1 cellular context compared by ENCODE assay signal in the genomic region with DNA sequence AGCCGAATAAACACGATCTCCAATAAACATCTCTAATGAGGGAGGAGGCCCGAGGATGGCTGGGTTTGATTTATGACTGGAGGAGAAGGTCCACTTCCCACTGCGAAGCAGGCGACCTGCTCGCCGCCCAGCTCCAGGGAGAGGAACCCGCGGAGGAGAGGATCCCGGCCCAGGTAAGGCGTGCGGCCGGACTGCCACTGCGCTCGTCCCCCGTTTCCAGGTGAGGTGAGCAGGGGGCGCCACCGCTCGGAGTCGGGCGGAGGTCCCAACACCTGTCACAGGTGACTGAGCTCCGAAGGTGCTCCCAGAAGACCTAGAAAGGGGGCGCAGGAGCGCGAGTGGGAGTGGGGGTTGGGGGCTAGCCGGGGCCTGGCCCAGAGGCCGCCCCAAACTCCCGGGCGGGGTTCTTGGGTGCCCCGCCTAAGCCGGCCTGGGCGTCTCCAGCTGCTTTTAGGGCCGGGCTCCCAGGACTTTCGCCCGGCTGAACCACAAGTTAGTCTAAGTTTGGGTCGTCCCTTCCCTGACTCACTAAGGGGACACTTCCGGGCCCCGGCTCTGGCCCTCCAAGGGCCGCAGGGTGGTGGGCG.
A peak's percentile ranks its signal among the peaks of the same experiment; 100 is the strongest.
TF ChIP-seq lines count a peak whose summit lies in the region.

No MANE protein-coding gene starts in this region.

TF ChIP-seq in HEK293, 187 proteins besides CTCF, POLR2A, EP300 and RAD21 (continues in another document):
- TF ChIP-seq, protein P1, sequence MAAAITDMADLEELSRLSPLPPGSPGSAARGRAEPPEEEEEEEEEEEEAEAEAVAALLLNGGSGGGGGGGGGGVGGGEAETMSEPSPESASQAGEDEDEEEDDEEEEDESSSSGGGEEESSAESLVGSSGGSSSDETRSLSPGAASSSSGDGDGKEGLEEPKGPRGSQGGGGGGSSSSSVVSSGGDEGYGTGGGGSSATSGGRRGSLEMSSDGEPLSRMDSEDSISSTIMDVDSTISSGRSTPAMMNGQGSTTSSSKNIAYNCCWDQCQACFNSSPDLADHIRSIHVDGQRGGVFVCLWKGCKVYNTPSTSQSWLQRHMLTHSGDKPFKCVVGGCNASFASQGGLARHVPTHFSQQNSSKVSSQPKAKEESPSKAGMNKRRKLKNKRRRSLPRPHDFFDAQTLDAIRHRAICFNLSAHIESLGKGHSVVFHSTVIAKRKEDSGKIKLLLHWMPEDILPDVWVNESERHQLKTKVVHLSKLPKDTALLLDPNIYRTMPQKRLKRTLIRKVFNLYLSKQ (tag by site-specific recombination; IDR thresholded peaks at IDR 0.05; ENCODE audit: borderline replicate concordance): no peak
- TF ChIP-seq PRDM1 (tag by site-specific recombination; IDR thresholded peaks at IDR 0.05) (no peak), SCRT1 (tag by site-specific recombination; IDR thresholded peaks at IDR 0.05; ENCODE audit: borderline replicate concordance) (no peak), ZNF138 (tag by site-specific recombination; IDR thresholded peaks at IDR 0.05; ENCODE audit: borderline replicate concordance) (no peak), ZNF629 (tag by site-specific recombination; IDR thresholded peaks at IDR 0.05) (peak; percentile 20; the same call in 1 of the 2 replicates), ZNF366 (tag by site-specific recombination; conservative IDR thresholded peaks at IDR 0.05) (peak; percentile 73), SP2 (tag by site-specific recombination; IDR thresholded peaks at IDR 0.05) (peak; percentile 55), ZNF324 (tag by site-specific recombination; IDR thresholded peaks at IDR 0.05) (no peak), ZBTB48 (tag by site-specific recombination; IDR thresholded peaks at IDR 0.05) (no peak), GLI4 (tag by site-specific recombination; IDR thresholded peaks at IDR 0.05) (no peak), OVOL3 (tag by site-specific recombination; IDR thresholded peaks at IDR 0.05) (no peak), KLF1 (tag by site-specific recombination; IDR thresholded peaks at IDR 0.05) (peak; percentile 74), RBAK (tag by site-specific recombination; IDR thresholded peaks at IDR 0.05) (no peak), ZFP69B (tag by site-specific recombination; IDR thresholded peaks at IDR 0.05) (0 out of 2 replicates have a peak, but pooled peaks have one; percentile 27), ZNF48 (tag by site-specific recombination; IDR thresholded peaks at IDR 0.05) (no peak), ZNF174 (tag by site-specific recombination; IDR thresholded peaks at IDR 0.05) (no peak), HOXD13 (CRISPR knock-in tag; IDR thresholded peaks at IDR 0.05; ENCODE audit: borderline replicate concordance) (no peak), TRIM28 (IDR thresholded peaks at IDR 0.05; ENCODE audit: borderline replicate concordance, low read length) (no peak), ZNF658 (tag by site-specific recombination; IDR thresholded peaks at IDR 0.05) (no peak), SETDB1 (IDR thresholded peaks at IDR 0.05; ENCODE audit: insufficient read length, low read length) (no peak), ZNF335 (tag by site-specific recombination; conservative IDR thresholded peaks at IDR 0.05) (peak; percentile 90), ZNF175 (tag by site-specific recombination; IDR thresholded peaks at IDR 0.05) (no peak), ZNF223 (tag by site-specific recombination; IDR thresholded peaks at IDR 0.05) (no peak), KLF8 (tag by site-specific recombination; IDR thresholded peaks at IDR 0.05) (peak; percentile 74; the same call in 1 of the 2 replicates), ZNF610 (tag by site-specific recombination; IDR thresholded peaks at IDR 0.05; ENCODE audit: borderline replicate concordance) (no peak), KLF16 (tag by site-specific recombination; IDR thresholded peaks at IDR 0.05) (peak; percentile 21; the same call in 1 of the 2 replicates), YY1 (tag by site-specific recombination; IDR thresholded peaks at IDR 0.05) (no peak), ZBTB8A (tag by site-specific recombination; IDR thresholded peaks at IDR 0.05) (no peak; the same call in none of the 2 replicates), ZIC2 (tag by site-specific recombination; IDR thresholded peaks at IDR 0.05) (peak; percentile 67), KLF9 (tag by site-specific recombination; IDR thresholded peaks at IDR 0.05; ENCODE audit: low read depth) (no peak), ZNF248 (tag by site-specific recombination; IDR thresholded peaks at IDR 0.05) (no peak), ZNF16 (tag by site-specific recombination; IDR thresholded peaks at IDR 0.05; ENCODE audit: low read depth) (no peak), ZNF2 (tag by site-specific recombination; IDR thresholded peaks at IDR 0.05) (no peak; the same call in 1 of the 2 replicates), ZNF146 (tag by site-specific recombination; IDR thresholded peaks at IDR 0.05) (0 out of 2 replicates have a peak, but pooled peaks have one; percentile 6), ZNF560 (tag by site-specific recombination; IDR thresholded peaks at IDR 0.05; ENCODE audit: borderline replicate concordance) (no peak), ZNF585B (tag by site-specific recombination; IDR thresholded peaks at IDR 0.05) (no peak), ZNF843 (tag by site-specific recombination; IDR thresholded peaks at IDR 0.05) (peak; percentile 83; the same call in 1 of the 2 replicates), ZNF626 (tag by site-specific recombination; IDR thresholded peaks at IDR 0.05) (no peak)
- TF ChIP-seq, protein P2, sequence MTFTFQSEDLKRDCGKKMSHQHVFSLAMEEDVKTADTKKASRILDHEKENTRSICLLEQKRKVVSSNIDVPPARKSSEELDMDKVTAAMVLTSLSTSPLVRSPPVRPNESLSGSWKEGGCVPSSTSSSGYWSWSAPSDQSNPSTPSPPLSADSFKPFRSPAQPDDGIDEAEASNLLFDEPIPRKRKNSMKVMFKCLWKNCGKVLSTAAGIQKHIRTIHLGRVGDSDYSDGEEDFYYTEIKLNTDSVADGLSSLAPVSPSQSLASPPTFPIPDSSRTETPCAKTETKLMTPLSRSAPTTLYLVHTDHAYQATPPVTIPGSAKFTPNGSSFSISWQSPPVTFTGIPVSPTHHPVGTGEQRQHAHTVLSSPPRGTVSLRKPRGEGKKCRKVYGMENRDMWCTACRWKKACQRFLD (tag by site-specific recombination; IDR thresholded peaks at IDR 0.05): no peak
- TF ChIP-seq, protein P3, sequence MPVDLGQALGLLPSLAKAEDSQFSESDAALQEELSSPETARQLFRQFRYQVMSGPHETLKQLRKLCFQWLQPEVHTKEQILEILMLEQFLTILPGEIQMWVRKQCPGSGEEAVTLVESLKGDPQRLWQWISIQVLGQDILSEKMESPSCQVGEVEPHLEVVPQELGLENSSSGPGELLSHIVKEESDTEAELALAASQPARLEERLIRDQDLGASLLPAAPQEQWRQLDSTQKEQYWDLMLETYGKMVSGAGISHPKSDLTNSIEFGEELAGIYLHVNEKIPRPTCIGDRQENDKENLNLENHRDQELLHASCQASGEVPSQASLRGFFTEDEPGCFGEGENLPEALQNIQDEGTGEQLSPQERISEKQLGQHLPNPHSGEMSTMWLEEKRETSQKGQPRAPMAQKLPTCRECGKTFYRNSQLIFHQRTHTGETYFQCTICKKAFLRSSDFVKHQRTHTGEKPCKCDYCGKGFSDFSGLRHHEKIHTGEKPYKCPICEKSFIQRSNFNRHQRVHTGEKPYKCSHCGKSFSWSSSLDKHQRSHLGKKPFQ (tag by site-specific recombination; IDR thresholded peaks at IDR 0.05): peak; percentile 52; the same call in 1 of the 2 replicates
- TF ChIP-seq, protein P4, sequence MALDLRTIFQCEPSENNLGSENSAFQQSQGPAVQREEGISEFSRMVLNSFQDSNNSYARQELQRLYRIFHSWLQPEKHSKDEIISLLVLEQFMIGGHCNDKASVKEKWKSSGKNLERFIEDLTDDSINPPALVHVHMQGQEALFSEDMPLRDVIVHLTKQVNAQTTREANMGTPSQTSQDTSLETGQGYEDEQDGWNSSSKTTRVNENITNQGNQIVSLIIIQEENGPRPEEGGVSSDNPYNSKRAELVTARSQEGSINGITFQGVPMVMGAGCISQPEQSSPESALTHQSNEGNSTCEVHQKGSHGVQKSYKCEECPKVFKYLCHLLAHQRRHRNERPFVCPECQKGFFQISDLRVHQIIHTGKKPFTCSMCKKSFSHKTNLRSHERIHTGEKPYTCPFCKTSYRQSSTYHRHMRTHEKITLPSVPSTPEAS (tag by site-specific recombination; IDR thresholded peaks at IDR 0.05): no peak
- TF ChIP-seq, protein P5, sequence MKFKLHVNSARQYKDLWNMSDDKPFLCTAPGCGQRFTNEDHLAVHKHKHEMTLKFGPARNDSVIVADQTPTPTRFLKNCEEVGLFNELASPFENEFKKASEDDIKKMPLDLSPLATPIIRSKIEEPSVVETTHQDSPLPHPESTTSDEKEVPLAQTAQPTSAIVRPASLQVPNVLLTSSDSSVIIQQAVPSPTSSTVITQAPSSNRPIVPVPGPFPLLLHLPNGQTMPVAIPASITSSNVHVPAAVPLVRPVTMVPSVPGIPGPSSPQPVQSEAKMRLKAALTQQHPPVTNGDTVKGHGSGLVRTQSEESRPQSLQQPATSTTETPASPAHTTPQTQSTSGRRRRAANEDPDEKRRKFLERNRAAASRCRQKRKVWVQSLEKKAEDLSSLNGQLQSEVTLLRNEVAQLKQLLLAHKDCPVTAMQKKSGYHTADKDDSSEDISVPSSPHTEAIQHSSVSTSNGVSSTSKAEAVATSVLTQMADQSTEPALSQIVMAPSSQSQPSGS (tag by site-specific recombination; IDR thresholded peaks at IDR 0.05; ENCODE audit: low read depth): 0 out of 2 replicates have a peak, but pooled peaks have one; percentile 52
- TF ChIP-seq, protein P6, sequence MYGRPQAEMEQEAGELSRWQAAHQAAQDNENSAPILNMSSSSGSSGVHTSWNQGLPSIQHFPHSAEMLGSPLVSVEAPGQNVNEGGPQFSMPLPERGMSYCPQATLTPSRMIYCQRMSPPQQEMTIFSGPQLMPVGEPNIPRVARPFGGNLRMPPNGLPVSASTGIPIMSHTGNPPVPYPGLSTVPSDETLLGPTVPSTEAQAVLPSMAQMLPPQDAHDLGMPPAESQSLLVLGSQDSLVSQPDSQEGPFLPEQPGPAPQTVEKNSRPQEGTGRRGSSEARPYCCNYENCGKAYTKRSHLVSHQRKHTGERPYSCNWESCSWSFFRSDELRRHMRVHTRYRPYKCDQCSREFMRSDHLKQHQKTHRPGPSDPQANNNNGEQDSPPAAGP (tag by site-specific recombination; IDR thresholded peaks at IDR 0.05): peak; percentile 50; the same call in 1 of the 2 replicates
- TF ChIP-seq, protein P7, sequence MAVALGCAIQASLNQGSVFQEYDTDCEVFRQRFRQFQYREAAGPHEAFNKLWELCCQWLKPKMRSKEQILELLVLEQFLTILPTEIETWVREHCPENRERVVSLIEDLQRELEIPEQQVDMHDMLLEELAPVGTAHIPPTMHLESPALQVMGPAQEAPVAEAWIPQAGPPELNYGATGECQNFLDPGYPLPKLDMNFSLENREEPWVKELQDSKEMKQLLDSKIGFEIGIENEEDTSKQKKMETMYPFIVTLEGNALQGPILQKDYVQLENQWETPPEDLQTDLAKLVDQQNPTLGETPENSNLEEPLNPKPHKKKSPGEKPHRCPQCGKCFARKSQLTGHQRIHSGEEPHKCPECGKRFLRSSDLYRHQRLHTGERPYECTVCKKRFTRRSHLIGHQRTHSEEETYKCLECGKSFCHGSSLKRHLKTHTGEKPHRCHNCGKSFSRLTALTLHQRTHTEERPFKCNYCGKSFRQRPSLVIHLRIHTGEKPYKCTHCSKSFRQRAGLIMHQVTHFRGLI (tag by site-specific recombination; IDR thresholded peaks at IDR 0.05): no peak
- TF ChIP-seq, protein P8, sequence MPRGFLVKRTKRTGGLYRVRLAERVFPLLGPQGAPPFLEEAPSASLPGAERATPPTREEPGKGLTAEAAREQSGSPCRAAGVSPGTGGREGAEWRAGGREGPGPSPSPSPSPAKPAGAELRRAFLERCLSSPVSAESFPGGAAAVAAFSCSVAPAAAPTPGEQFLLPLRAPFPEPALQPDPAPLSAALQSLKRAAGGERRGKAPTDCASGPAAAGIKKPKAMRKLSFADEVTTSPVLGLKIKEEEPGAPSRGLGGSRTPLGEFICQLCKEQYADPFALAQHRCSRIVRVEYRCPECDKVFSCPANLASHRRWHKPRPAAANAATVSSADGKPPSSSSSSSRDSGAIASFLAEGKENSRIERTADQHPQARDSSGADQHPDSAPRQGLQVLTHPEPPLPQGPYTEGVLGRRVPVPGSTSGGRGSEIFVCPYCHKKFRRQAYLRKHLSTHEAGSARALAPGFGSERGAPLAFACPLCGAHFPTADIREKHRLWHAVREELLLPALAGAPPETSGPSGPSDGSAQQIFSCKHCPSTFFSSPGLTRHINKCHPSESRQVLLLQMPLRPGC (tag by site-specific recombination; IDR thresholded peaks at IDR 0.05): no peak; the same call in 1 of the 2 replicates
- TF ChIP-seq, protein P9, sequence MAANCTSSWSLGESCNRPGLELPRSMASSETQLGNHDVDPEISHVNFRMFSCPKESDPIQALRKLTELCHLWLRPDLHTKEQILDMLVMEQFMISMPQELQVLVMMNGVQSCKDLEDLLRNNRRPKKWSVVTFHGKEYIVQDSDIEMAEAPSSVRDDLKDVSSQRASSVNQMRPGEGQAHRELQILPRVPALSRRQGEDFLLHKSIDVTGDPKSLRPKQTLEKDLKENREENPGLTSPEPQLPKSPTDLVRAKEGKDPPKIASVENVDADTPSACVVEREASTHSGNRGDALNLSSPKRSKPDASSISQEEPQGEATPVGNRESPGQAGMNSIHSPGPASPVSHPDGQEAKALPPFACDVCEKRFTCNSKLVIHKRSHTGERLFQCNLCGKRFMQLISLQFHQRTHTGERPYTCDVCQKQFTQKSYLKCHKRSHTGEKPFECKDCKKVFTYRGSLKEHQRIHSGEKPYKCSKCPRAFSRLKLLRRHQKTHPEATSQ (tag by site-specific recombination; IDR thresholded peaks at IDR 0.05): no peak
- TF ChIP-seq, protein P10, sequence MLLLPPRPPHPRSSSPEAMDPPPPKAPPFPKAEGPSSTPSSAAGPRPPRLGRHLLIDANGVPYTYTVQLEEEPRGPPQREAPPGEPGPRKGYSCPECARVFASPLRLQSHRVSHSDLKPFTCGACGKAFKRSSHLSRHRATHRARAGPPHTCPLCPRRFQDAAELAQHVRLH (tag by site-specific recombination; IDR thresholded peaks at IDR 0.05): no peak
- TF ChIP-seq, protein P11, sequence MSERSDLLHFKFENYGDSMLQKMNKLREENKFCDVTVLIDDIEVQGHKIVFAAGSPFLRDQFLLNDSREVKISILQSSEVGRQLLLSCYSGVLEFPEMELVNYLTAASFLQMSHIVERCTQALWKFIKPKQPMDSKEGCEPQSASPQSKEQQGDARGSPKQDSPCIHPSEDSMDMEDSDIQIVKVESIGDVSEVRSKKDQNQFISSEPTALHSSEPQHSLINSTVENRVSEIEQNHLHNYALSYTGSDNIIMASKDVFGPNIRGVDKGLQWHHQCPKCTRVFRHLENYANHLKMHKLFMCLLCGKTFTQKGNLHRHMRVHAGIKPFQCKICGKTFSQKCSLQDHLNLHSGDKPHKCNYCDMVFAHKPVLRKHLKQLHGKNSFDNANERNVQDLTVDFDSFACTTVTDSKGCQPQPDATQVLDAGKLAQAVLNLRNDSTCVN (tag by site-specific recombination; optimal IDR thresholded peaks at IDR 0.05): peak; percentile 51
